In genomic region chr22:42069801-42070516, GRCh38 we compare ENCODE assay signal across 8 cellular contexts. TPM values are rescaled to one million over a fixed set of nuclear protein-coding genes. Genes with fewer than 3 reads are reported as not detected.
A peak's percentile ranks its signal among the peaks of the same experiment; 100 is the strongest.
DNase-seq lines count a peak whose midpoint lies in the region; ATAC-seq, FAIRE-seq and TF ChIP-seq lines count a peak whose summit lies in the region.

No MANE protein-coding gene starts in this region.

- POLR2A ChIA-PET in K562 (lab: Yijun Ruan, JAX): interaction anchor here (0.6 to 1.6 kb wide), 7 partner anchors 9 to 491 kb away, joined by 3 to 7 read pairs (median 3); partner anchors contain the start of genes NDUFA6 and SMDT1

- no peak for TF ChIP-seq POLR2A in K562 (conservative IDR thresholded peaks at IDR 0.05)

- in situ Hi-C loops in K562 (cut with MboI): no loop called here

- peak overlapping the region; percentile 61 for H3K4me3 ChIP-seq in LNCaP clone FGC (ENCODE audit: low read depth, low read length)
- H3K4me3 ChIP-seq in K562: peak overlapping the region; percentile 54
- peak overlapping the region; percentile 43 for H3K4me3 ChIP-seq in kidney epithelial cell (ENCODE audit: low read depth, low read length)
- H3K4me3 ChIP-seq in subcutaneous abdominal adipose tissue (ENCODE audit: low read depth in 1 of 5, low read length in 5 of 5): peak overlapping the region; percentile 77 to 88 (median 81)

- H3K79me2 ChIP-seq in K562 (ENCODE audit: control insufficient read depth, insufficient read depth, low read length): peaks cover 21% of the 10 kb centered on the region

- intact Hi-C loops in K562 (cut with micrococcal nuclease): loop anchor here (10.0 kb wide), 1 partner anchor 105 kb away; the partner anchor contains the start of gene SEPTIN3

- H3K36me3 ChIP-seq in K562 (ENCODE audit: control insufficient read depth, insufficient read depth, low read length) (peaks cover 30% of the 10 kb centered on the region; the same call in 2 of the 3 replicates), kidney epithelial cell (ENCODE audit: control insufficient read depth, insufficient read depth, low read length) (no peaks in the 10 kb centered on the region), subcutaneous abdominal adipose tissue (ENCODE audit: control insufficient read depth in 5 of 5, insufficient read depth in 5 of 5, low read length in 5 of 5) (peaks cover 0 to 35% (median 33%) of the 10 kb centered on the region in 5 donors)

- TF ChIP-seq CTCF in 22Rv1 (IDR thresholded peaks at IDR 0.05): no peak
- no peak for TF ChIP-seq CTCF in LNCaP clone FGC (IDR thresholded peaks at IDR 0.05; ENCODE audit: control insufficient read depth, extremely low read depth, insufficient read depth)
- TF ChIP-seq CTCF in K562 (IDR thresholded peaks at IDR 0.05 in 2 of 3, conservative IDR thresholded peaks at IDR 0.05 in 1 of 3; ENCODE audit: insufficient read depth in 2 of 3, low read depth in 1 of 3, low read length in 3 of 3): no peak
- TF ChIP-seq CTCF in kidney epithelial cell (IDR thresholded peaks at IDR 0.05; ENCODE audit: insufficient read depth, low read length, poor library complexity, severe bottlenecking): no peak

- peak overlapping the region; percentile 81 to 88 for H3K9ac ChIP-seq in K562 (ENCODE audit: insufficient read depth in 1 of 2, low read depth in 2 of 2, low read length in 2 of 2)
- peak overlapping the region; percentile 68 to 89 (median 80) for H3K9ac ChIP-seq in subcutaneous abdominal adipose tissue (ENCODE audit: low read length in 5 of 5)

- H3K4me2 ChIP-seq in K562 (ENCODE audit: insufficient read depth, low read length): peak overlapping the region; percentile 97

- H3K27me3 ChIP-seq in K562 (ENCODE audit: control insufficient read depth in 2 of 2, insufficient read depth in 2 of 2, low read length in 2 of 2) (no peaks in the 10 kb centered on the region), kidney epithelial cell (ENCODE audit: control insufficient read depth, insufficient read depth, low read length) (no peaks in the 10 kb centered on the region), subcutaneous abdominal adipose tissue (ENCODE audit: control insufficient read depth in 5 of 5, insufficient read depth in 4 of 5, low read length in 5 of 5) (no peaks in the 10 kb centered on the region)

- no peak for DNase-seq in LNCaP clone FGC (ENCODE audit: low read depth)
- peak in 2 of 4 experiments; percentile 19 to 37 for DNase-seq in K562 (ENCODE audit: extremely low read depth in 1 of 4, low spot score in 3 of 4)
- DNase-seq in kidney epithelial cell (ENCODE audit: low read depth): no peak
- DNase-seq in NCI-H187 (lab: John Stamatoyannopoulos, UW): no peak

- TF ChIP-seq EP300 in K562 (IDR thresholded peaks at IDR 0.05; ENCODE audit: low read length): no peak

- H3K27ac ChIP-seq in 22Rv1 (peak overlapping the region; percentile 76), K562 (ENCODE audit: extremely low read depth, low read depth, low read length) (peak overlapping the region; percentile 84), subcutaneous abdominal adipose tissue (ENCODE audit: low read depth, low read length) (peak overlapping the region; percentile 69)

- no peak for TF ChIP-seq RAD21 in K562 (CRISPR knock-in tag; conservative IDR thresholded peaks at IDR 0.05 in 1 of 2, IDR thresholded peaks at IDR 0.05 in 1 of 2)

- H3K9me3 ChIP-seq in K562 (replicated peaks; ENCODE audit: control insufficient read depth, insufficient read depth, low read depth, low read length) (no peaks in the 10 kb centered on the region), subcutaneous abdominal adipose tissue (ENCODE audit: control insufficient read depth in 5 of 5, low read length in 5 of 5) (no peaks in the 10 kb centered on the region)

- TSS peak; percentile 82 for BruUV-seq in K562 (replicated peaks; lab: Mats Ljungman, UMichigan)

- 2% methylated on average over 18 of the region's 19 CpGs for WGBS in K562 (ENCODE audit: insufficient coverage, low coverage, missing lambda C conversion rate)

- ATAC-seq in GM18907 (IDR thresholded peaks at IDR 0.05; ENCODE audit: unreplicated experiment) (peak; percentile 13), K562 (peak; percentile 32), HG02852 (IDR thresholded peaks at IDR 0.05; ENCODE audit: unreplicated experiment) (no peak)

- CTCF ChIA-PET in K562 (lab: Yijun Ruan, JAX; ENCODE audit: low intra/inter-chr PET ratio): no interaction called here

- peak; percentile 63 for FAIRE-seq in K562 (lab: Jason Lieb, UNC)

- peaks cover 2% of the 10 kb centered on the region for H3K9me1 ChIP-seq in K562 (ENCODE audit: control insufficient read depth, insufficient read depth, low read length)

- H3K4me1 ChIP-seq in K562 (replicated peaks in 1 of 2; ENCODE audit: control insufficient read depth in 2 of 2, insufficient read depth in 2 of 2, low read length in 2 of 2): peaks cover 19 to 42% of the 10 kb centered on the region in 2 experiments; a peak in 4 of 5 replicates
- peaks cover 7 to 38% (median 35%) of the 10 kb centered on the region in 5 donors for H3K4me1 ChIP-seq in subcutaneous abdominal adipose tissue (ENCODE audit: control insufficient read depth in 5 of 5, insufficient read depth in 5 of 5, low read length in 5 of 5)

- H2AFZ ChIP-seq in K562 (ENCODE audit: low read depth, low read length): peak overlapping the region; percentile 91

- H4K20me1 ChIP-seq in K562 (replicated peaks; ENCODE audit: control insufficient read depth, insufficient read depth, low read length): no peaks in the 10 kb centered on the region

RNA-seq across cellular contexts. Expression of gene NAGA, which starts 0.7 kb away (rescaled TPM):
- total RNA-seq in K562 (2011; cell fraction: chromatin; rRNA removed; ENCODE audit: low replicate concordance): 16.6 and 38.0 TPM in 2 replicates
- 44.2 and 46.5 TPM in 2 replicates for total RNA-seq in K562 (2011; cell fraction: nucleolus; rRNA removed)
- 39.2 and 40.2 TPM in 2 replicates for total RNA-seq in K562 (2011; cell fraction: nucleoplasm; rRNA removed)
- 19.5 and 20.6 TPM in 2 replicates for total RNA-seq in K562 (2014; rRNA removed)
- total RNA-seq in K562 (2014; rRNA removed; fragmentation: Illumina TruSeq; extraction: Trizol): 9.9 and 11.5 TPM in 2 replicates
- total RNA-seq in K562 (2015; rRNA removed; fragmentation: Illumina TruSeq; extraction: Trizol): 15.9 and 16.1 TPM in 2 replicates
- total RNA-seq in K562 (2021): 20.0 and 20.4 TPM in 2 replicates
- 18.1 and 19.7 TPM in 2 replicates for polyA plus RNA-seq in K562 (2011; rRNA removed)
- polyA plus RNA-seq in K562 (2011; cell fraction: cytosol; rRNA removed): 21.2 and 43.7 TPM in 2 replicates
- polyA plus RNA-seq in K562 (2011; cell fraction: nucleus; rRNA removed): 13.4 and 19.5 TPM in 2 replicates
- polyA plus RNA-seq in K562 (2012): 21.5 and 34.7 TPM in 2 replicates
- 20.6 and 22.1 TPM in 2 replicates for polyA plus RNA-seq in K562 (2014; fragmentation: Illumina TruSeq; extraction: Trizol)
- polyA plus RNA-seq in K562 (2014; fragmentation: Nextera tagmentation; extraction: Ambion mirVana): 1 to 10 TPM; 6.5 to 7.0 TPM
- 17.4 and 18.7 TPM in 2 replicates for polyA plus RNA-seq in K562 (2014; rRNA removed)
- polyA minus RNA-seq in K562 (2011; rRNA and poly(A)+ RNA removed): 12.0 and 18.6 TPM in 2 replicates
- 12.7 and 15.5 TPM in 2 replicates for polyA minus RNA-seq in K562 (2011; cell fraction: cytosol; rRNA and poly(A)+ RNA removed)
- 9.1 and 9.3 TPM in 2 replicates for polyA minus RNA-seq in K562 (2011; cell fraction: nucleus; rRNA and poly(A)+ RNA removed)
- total RNA-seq in kidney epithelial cell: 26.3 and 28.4 TPM in 2 replicates

RNA-seq across cellular contexts. Expression of gene PHETA2, which starts 4.1 kb away (rescaled TPM):
- total RNA-seq in K562 (2011; cell fraction: chromatin; rRNA removed; ENCODE audit: low replicate concordance): 0.18 and 0.69 TPM in 2 replicates
- 0.26 TPM in 1 of 2 replicates, not detected in the other for total RNA-seq in K562 (2011; cell fraction: nucleolus; rRNA removed)
- 0.15 TPM in 1 of 2 replicates, not detected in the other for total RNA-seq in K562 (2011; cell fraction: nucleoplasm; rRNA removed)
- total RNA-seq in K562 (2014; rRNA removed): not detected in 2 replicates
- total RNA-seq in K562 (2014; rRNA removed; fragmentation: Illumina TruSeq; extraction: Trizol): 0.06 TPM in 1 of 2 replicates, not detected in the other
- total RNA-seq in K562 (2015; rRNA removed; fragmentation: Illumina TruSeq; extraction: Trizol): 0.07 and 0.08 TPM in 2 replicates
- 0.18 and 0.22 TPM in 2 replicates for total RNA-seq in K562 (2021)
- polyA plus RNA-seq in K562 (2011; rRNA removed): 0.08 and 0.14 TPM in 2 replicates
- polyA plus RNA-seq in K562 (2011; cell fraction: cytosol; rRNA removed): 0.03 and 0.18 TPM in 2 replicates
- polyA plus RNA-seq in K562 (2011; cell fraction: nucleus; rRNA removed): 0.24 and 0.38 TPM in 2 replicates
- 0.08 and 0.15 TPM in 2 replicates for polyA plus RNA-seq in K562 (2012)
- polyA plus RNA-seq in K562 (2014; fragmentation: Illumina TruSeq; extraction: Trizol): 0.08 TPM in 1 of 2 replicates, not detected in the other
- not detected for polyA plus RNA-seq in K562 (2014; fragmentation: Nextera tagmentation; extraction: Ambion mirVana)
- polyA plus RNA-seq in K562 (2014; rRNA removed): 0.07 and 0.31 TPM in 2 replicates
- polyA minus RNA-seq in K562 (2011; rRNA and poly(A)+ RNA removed): 0.11 TPM in 1 of 2 replicates, not detected in the other
- not detected in 2 replicates for polyA minus RNA-seq in K562 (2011; cell fraction: cytosol; rRNA and poly(A)+ RNA removed)
- 0.13 and 0.22 TPM in 2 replicates for polyA minus RNA-seq in K562 (2011; cell fraction: nucleus; rRNA and poly(A)+ RNA removed)
- total RNA-seq in kidney epithelial cell: 4.6 and 8.7 TPM in 2 replicates

RNA-seq across cellular contexts. Expression of gene SMDT1, which starts 9.5 kb away (rescaled TPM):
- total RNA-seq in K562 (2011; cell fraction: chromatin; rRNA removed; ENCODE audit: low replicate concordance): 16.6 and 21.1 TPM in 2 replicates
- total RNA-seq in K562 (2011; cell fraction: nucleolus; rRNA removed): 15.8 and 17.3 TPM in 2 replicates
- total RNA-seq in K562 (2011; cell fraction: nucleoplasm; rRNA removed): 22.7 and 26.6 TPM in 2 replicates
- total RNA-seq in K562 (2014; rRNA removed): 7.9 and 19.3 TPM in 2 replicates
- 14.0 and 14.3 TPM in 2 replicates for total RNA-seq in K562 (2014; rRNA removed; fragmentation: Illumina TruSeq; extraction: Trizol)
- total RNA-seq in K562 (2015; rRNA removed; fragmentation: Illumina TruSeq; extraction: Trizol): 9.8 and 12.9 TPM in 2 replicates
- 65.2 and 68.7 TPM in 2 replicates for total RNA-seq in K562 (2021)
- 23.2 and 28.7 TPM in 2 replicates for polyA plus RNA-seq in K562 (2011; rRNA removed)
- polyA plus RNA-seq in K562 (2011; cell fraction: cytosol; rRNA removed): 36.3 and 38.6 TPM in 2 replicates
- polyA plus RNA-seq in K562 (2011; cell fraction: nucleus; rRNA removed): 17.5 and 21.9 TPM in 2 replicates
- polyA plus RNA-seq in K562 (2012): 94.3 and 108 TPM in 2 replicates
- 13.5 and 26.6 TPM in 2 replicates for polyA plus RNA-seq in K562 (2014; fragmentation: Illumina TruSeq; extraction: Trizol)
- 10 to 100 TPM; 11.7 to 20.3 TPM for polyA plus RNA-seq in K562 (2014; fragmentation: Nextera tagmentation; extraction: Ambion mirVana)
- 33.6 and 38.0 TPM in 2 replicates for polyA plus RNA-seq in K562 (2014; rRNA removed)
- polyA minus RNA-seq in K562 (2011; rRNA and poly(A)+ RNA removed): 8.0 and 10.4 TPM in 2 replicates
- 3.3 and 9.8 TPM in 2 replicates for polyA minus RNA-seq in K562 (2011; cell fraction: cytosol; rRNA and poly(A)+ RNA removed)
- polyA minus RNA-seq in K562 (2011; cell fraction: nucleus; rRNA and poly(A)+ RNA removed): 4.3 and 8.6 TPM in 2 replicates
- 7.1 and 16.3 TPM in 2 replicates for total RNA-seq in kidney epithelial cell

RNA-seq across cellular contexts. Expression of gene NDUFA6, which starts 20.6 kb away (rescaled TPM):
- 23.1 and 44.0 TPM in 2 replicates for total RNA-seq in K562 (2011; cell fraction: chromatin; rRNA removed; ENCODE audit: low replicate concordance)
- total RNA-seq in K562 (2011; cell fraction: nucleolus; rRNA removed): 19.3 and 23.5 TPM in 2 replicates
- total RNA-seq in K562 (2011; cell fraction: nucleoplasm; rRNA removed): 31.0 and 37.9 TPM in 2 replicates
- total RNA-seq in K562 (2014; rRNA removed): 103 and 110 TPM in 2 replicates
- 113 and 132 TPM in 2 replicates for total RNA-seq in K562 (2014; rRNA removed; fragmentation: Illumina TruSeq; extraction: Trizol)
- 117 and 129 TPM in 2 replicates for total RNA-seq in K562 (2015; rRNA removed; fragmentation: Illumina TruSeq; extraction: Trizol)
- 90.0 and 103 TPM in 2 replicates for total RNA-seq in K562 (2021)
- polyA plus RNA-seq in K562 (2011; rRNA removed): 103 and 128 TPM in 2 replicates
- polyA plus RNA-seq in K562 (2011; cell fraction: cytosol; rRNA removed): 50.0 and 67.5 TPM in 2 replicates
- polyA plus RNA-seq in K562 (2011; cell fraction: nucleus; rRNA removed): 32.0 and 41.2 TPM in 2 replicates
- polyA plus RNA-seq in K562 (2012): 67.9 and 173 TPM in 2 replicates
- polyA plus RNA-seq in K562 (2014; fragmentation: Illumina TruSeq; extraction: Trizol): 106 and 110 TPM in 2 replicates
- 100 to 1,000 TPM; 465 to 474 TPM for polyA plus RNA-seq in K562 (2014; fragmentation: Nextera tagmentation; extraction: Ambion mirVana)
- polyA plus RNA-seq in K562 (2014; rRNA removed): 141 and 148 TPM in 2 replicates
- polyA minus RNA-seq in K562 (2011; rRNA and poly(A)+ RNA removed): 34.4 and 34.7 TPM in 2 replicates
- 19.7 and 22.5 TPM in 2 replicates for polyA minus RNA-seq in K562 (2011; cell fraction: cytosol; rRNA and poly(A)+ RNA removed)
- 6.5 and 11.0 TPM in 2 replicates for polyA minus RNA-seq in K562 (2011; cell fraction: nucleus; rRNA and poly(A)+ RNA removed)
- 52.0 and 67.3 TPM in 2 replicates for total RNA-seq in kidney epithelial cell
